In the genomic region with DNA sequence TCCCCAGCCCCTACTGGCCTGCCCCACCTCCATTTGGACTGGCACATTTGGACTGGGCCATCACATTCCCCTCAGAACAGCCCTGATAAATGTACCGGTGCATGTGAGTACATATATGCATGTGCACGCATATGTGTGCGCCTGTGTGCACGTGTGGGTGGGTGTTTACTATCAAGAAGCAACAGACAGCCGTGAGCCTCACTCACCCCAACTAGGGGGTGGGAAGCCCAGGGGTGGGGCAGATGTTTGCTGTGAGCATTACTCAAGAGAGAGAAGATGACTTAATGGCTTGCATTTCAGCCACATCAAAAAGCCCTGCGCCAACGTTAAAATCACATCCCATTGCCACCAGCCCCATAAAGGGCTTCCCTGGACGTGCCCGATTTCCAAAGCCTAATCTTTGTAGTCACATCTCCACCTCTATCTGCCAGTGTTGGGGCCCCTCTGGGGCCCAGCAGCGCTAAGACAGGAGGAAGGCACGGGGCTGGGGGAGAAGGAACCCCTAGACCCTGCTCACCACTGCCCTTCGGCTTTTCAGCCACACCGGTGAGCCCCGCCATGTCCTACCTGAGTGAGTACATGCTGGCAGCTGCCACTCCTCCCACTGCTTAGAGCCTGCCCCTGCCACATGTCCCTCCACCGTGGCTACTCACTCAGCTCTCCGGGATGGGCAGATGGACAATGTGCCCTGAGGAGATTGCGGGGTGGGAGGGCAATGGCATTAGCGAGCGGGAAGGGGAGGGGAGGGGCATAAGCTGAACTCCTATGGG, we compare ENCODE assay signal across 1 cellular context.
TF ChIP-seq lines count a peak whose summit lies in the region.

No MANE protein-coding gene starts in this region.

TF ChIP-seq in H1, 55 proteins besides CTCF, POLR2A, EP300 and RAD21:
- no peak for TF ChIP-seq SP2 (IDR thresholded peaks at IDR 0.05; ENCODE audit: low read length)
- TF ChIP-seq SP1 (IDR thresholded peaks at IDR 0.05; ENCODE audit: low read depth, low read length): no peak
- TF ChIP-seq HDAC2 (IDR thresholded peaks at IDR 0.05; ENCODE audit: borderline replicate concordance in 1 of 2, low read depth in 2 of 2, low read length in 2 of 2): no peak
- TF ChIP-seq, protein P1, sequence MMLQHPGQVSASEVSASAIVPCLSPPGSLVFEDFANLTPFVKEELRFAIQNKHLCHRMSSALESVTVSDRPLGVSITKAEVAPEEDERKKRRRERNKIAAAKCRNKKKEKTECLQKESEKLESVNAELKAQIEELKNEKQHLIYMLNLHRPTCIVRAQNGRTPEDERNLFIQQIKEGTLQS (IDR thresholded peaks at IDR 0.05; ENCODE audit: insufficient read depth, low read depth, low read length): no peak
- no peak for TF ChIP-seq TBP (IDR thresholded peaks at IDR 0.05; ENCODE audit: low read depth, low read length)
- TF ChIP-seq KDM1A (IDR thresholded peaks at IDR 0.05; ENCODE audit: borderline replicate concordance, low read length): no peak
- no peak for TF ChIP-seq NRF1 (IDR thresholded peaks at IDR 0.05; ENCODE audit: low read depth, low read length)
- no peak for TF ChIP-seq SRF (IDR thresholded peaks at IDR 0.05; ENCODE audit: low read depth, low read length)
- TF ChIP-seq SAP30 (IDR thresholded peaks at IDR 0.05; ENCODE audit: insufficient read depth, insufficient replicate concordance, low read length): no peak
- TF ChIP-seq TAF7 (optimal IDR thresholded peaks at IDR 0.05; ENCODE audit: borderline replicate concordance, low read depth, low read length): no peak
- no peak for TF ChIP-seq PHF8 (conservative IDR thresholded peaks at IDR 0.05; ENCODE audit: low read depth, low read length)
- TF ChIP-seq SIN3A (conservative IDR thresholded peaks at IDR 0.05 in 1 of 2, IDR thresholded peaks at IDR 0.05 in 1 of 2; ENCODE audit: low read depth in 1 of 2, low read length in 2 of 2): no peak
- TF ChIP-seq KDM5A (IDR thresholded peaks at IDR 0.05; ENCODE audit: low read length): no peak
